8 cellular contexts compared by ENCODE assay signal in the genomic region with DNA sequence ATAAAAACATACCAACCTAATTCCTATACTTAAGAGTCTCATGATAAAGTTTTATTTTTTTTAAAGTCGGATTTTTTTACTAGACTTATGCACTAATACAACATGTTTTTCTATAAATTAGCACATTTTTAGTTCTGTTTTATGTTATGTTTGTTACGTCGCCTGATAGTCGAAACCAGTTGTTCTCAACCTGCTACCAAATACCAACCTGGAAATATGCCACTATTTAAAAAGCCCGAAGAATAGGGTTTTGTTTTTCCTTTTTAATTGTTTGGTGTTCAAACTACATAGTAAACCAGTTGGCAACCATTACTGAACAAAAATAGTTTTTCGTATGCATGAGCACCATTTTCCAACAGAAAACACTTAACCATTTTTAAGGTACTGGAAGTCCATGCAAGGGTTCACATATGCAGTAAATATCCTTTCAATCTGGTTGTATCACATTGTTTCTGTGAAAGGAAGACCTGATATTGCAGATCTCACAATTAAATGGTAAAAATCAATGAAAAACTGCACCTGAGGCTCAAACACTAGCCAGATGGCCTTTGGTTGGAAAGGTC. TPM values are rescaled to one million over a fixed set of nuclear protein-coding genes. Genes with fewer than 3 reads are reported as not detected.
DNase-seq lines count a peak whose midpoint lies in the region; ATAC-seq, FAIRE-seq and TF ChIP-seq lines count a peak whose summit lies in the region.

No MANE protein-coding gene starts in this region.

- peaks cover 11% of the 10 kb centered on the region for H3K27me3 ChIP-seq in CD4-positive, alpha-beta memory T cell (ENCODE audit: insufficient read depth, low read length)
- no peaks in the 10 kb centered on the region for H3K27me3 ChIP-seq in RWPE2 (ENCODE audit: insufficient read depth, poor library complexity, severe bottlenecking)
- H3K27me3 ChIP-seq in fibroblast of lung (ENCODE audit: control insufficient read depth, insufficient read depth, low read length): no peaks in the 10 kb centered on the region
- no peaks in the 10 kb centered on the region for H3K27me3 ChIP-seq in pancreas

- H3K27ac ChIP-seq in CD4-positive, alpha-beta memory T cell (ENCODE audit: low read depth, low read length): no peak overlapping the region
- H3K27ac ChIP-seq in RWPE2 (ENCODE audit: poor library complexity, severe bottlenecking) (peak overlapping the region; percentile 70), fibroblast of lung (ENCODE audit: insufficient read depth, low read length) (peak overlapping the region; percentile 44), pancreas (peak overlapping the region; percentile 76 to 95 (median 86))

- peaks cover 7% of the 10 kb centered on the region for H3K4me1 ChIP-seq in CD4-positive, alpha-beta memory T cell (ENCODE audit: insufficient read depth, low read length)
- H3K4me1 ChIP-seq in RWPE2 (ENCODE audit: insufficient read depth, poor library complexity, severe bottlenecking) (peaks cover 3% of the 10 kb centered on the region), fibroblast of lung (ENCODE audit: control insufficient read depth, extremely low read depth, insufficient read depth, low read length) (no peaks in the 10 kb centered on the region), pancreas (peaks cover 6 to 19% (median 8%) of the 10 kb centered on the region in 3 donors)

- no peak for FAIRE-seq in pancreas (lab: Jason Lieb, UNC)

- peak overlapping the region; percentile 71 for H3K9ac ChIP-seq in fibroblast of lung (ENCODE audit: insufficient read depth, low read length)

- peak overlapping the region; percentile 28 to 78 (median 55) for H3K4me3 Mint-ChIP-seq in CD4-positive, alpha-beta memory T cell

- H3K9me3 Mint-ChIP-seq in CD4-positive, alpha-beta memory T cell: peaks cover 0 to 6% (median 0%) of the 10 kb centered on the region in 8 donors

- H3K36me3 ChIP-seq in CD4-positive, alpha-beta memory T cell (ENCODE audit: insufficient read depth, low read length): no peaks in the 10 kb centered on the region
- peaks cover 6% of the 10 kb centered on the region; the same call in 1 of the 2 replicates for H3K36me3 ChIP-seq in RWPE2 (ENCODE audit: low read depth)
- no peaks in the 10 kb centered on the region for H3K36me3 ChIP-seq in fibroblast of lung (ENCODE audit: control insufficient read depth, insufficient read depth, low read length)
- no peaks in the 10 kb centered on the region for H3K36me3 ChIP-seq in pancreas

- 22 to 31% methylated on average over 6 of the region's 6 CpGs for WGBS in pancreas, 2 donors

- peaks cover 2% of the 10 kb centered on the region for H4K20me1 ChIP-seq in fibroblast of lung (ENCODE audit: control insufficient read depth, extremely low read depth, insufficient read depth, low read length)

- H2AFZ ChIP-seq in fibroblast of lung (ENCODE audit: low read length): peak overlapping the region; percentile 9

- POLR2A ChIA-PET in CD4-positive, alpha-beta memory T cell (lab: Charles Lee; ENCODE audit: partially characterized antibody): no interaction called here

- TF ChIP-seq CTCF in RWPE2 (IDR thresholded peaks at IDR 0.05; ENCODE audit: poor library complexity, severe bottlenecking) (no peak), fibroblast of lung (conservative IDR thresholded peaks at IDR 0.05 in 1 of 2, IDR thresholded peaks at IDR 0.05 in 1 of 2; ENCODE audit: low read depth in 1 of 2, low read length in 2 of 2) (no peak), pancreas (IDR thresholded peaks at IDR 0.05) (no peak)

- CTCF ChIA-PET in CD4-positive, alpha-beta memory T cell (lab: Charles Lee; ENCODE audit: partially characterized antibody): no interaction called here

- ATAC-seq in RWPE2 (ENCODE audit: low read depth): no peak
- no peak for ATAC-seq in pancreas
- no peak for ATAC-seq in GM19455 (IDR thresholded peaks at IDR 0.05; ENCODE audit: unreplicated experiment)

- peak overlapping the region; percentile 91 for H3K4me2 ChIP-seq in fibroblast of lung (ENCODE audit: extremely low read depth, insufficient read depth, low read length)

- peaks cover 8 to 18% (median 15%) of the 10 kb centered on the region in 4 donors for H3K4me1 Mint-ChIP-seq in CD4-positive, alpha-beta memory T cell

- H3K79me2 ChIP-seq in fibroblast of lung (ENCODE audit: control insufficient read depth, insufficient read depth, low read length): peaks cover 54% of the 10 kb centered on the region

- H3K27me3 Mint-ChIP-seq in CD4-positive, alpha-beta memory T cell: peaks cover 21 to 29% of the 10 kb centered on the region in 2 donors

- DNase-seq in CD4-positive, alpha-beta memory T cell: no peak
- DNase-seq in RWPE2 (ENCODE audit: low spot score) (no peak), fibroblast of lung (ENCODE audit: low read depth in 2 of 2) (no peak), pancreas (no peak), AG08395 (ENCODE audit: low spot score) (no peak), cerebellum (ENCODE audit: low spot score) (no peak)
- DNase-seq in activated CD4-positive, CD25-positive, alpha-beta regulatory T cell (lab: John Stamatoyannopoulos, UW): no peak

- H3K9me3 ChIP-seq in CD4-positive, alpha-beta memory T cell (ENCODE audit: control insufficient read depth in 1 of 2, low read length in 2 of 2): no peaks in the 10 kb centered on the region
- H3K9me3 ChIP-seq in RWPE2 (ENCODE audit: severe bottlenecking): no peaks in the 10 kb centered on the region
- H3K9me3 ChIP-seq in fibroblast of lung (ENCODE audit: control insufficient read depth, insufficient read depth, low read depth, low read length): no peaks in the 10 kb centered on the region
- H3K9me3 ChIP-seq in pancreas: no peaks in the 10 kb centered on the region

- intact Hi-C loops in CD4-positive, alpha-beta memory T cell (cut with micrococcal nuclease): no loop called here
- intact Hi-C loops in pancreas (cut with DNase I): loop anchor here in 1 of 3 donors (10.0 kb wide), 1 partner anchor 210 kb away; no protein-coding TSS in a partner anchor

- no peak overlapping the region for H3K4me3 ChIP-seq in CD4-positive, alpha-beta memory T cell (ENCODE audit: low read length in 2 of 2)
- peak overlapping the region; percentile 100 for H3K4me3 ChIP-seq in RWPE2 (ENCODE audit: severe bottlenecking)
- peak overlapping the region; percentile 82 to 94 (median 90) for H3K4me3 ChIP-seq in fibroblast of lung (replicated peaks in 1 of 4; ENCODE audit: control extremely low read depth in 1 of 4, insufficient read depth in 1 of 4, low read depth in 3 of 4, low read length in 4 of 4)
- peak overlapping the region; percentile 77 to 88 (median 82) for H3K4me3 ChIP-seq in pancreas

- no peaks in the 10 kb centered on the region for H3K36me3 Mint-ChIP-seq in CD4-positive, alpha-beta memory T cell

- no peak overlapping the region for H3K27ac Mint-ChIP-seq in CD4-positive, alpha-beta memory T cell

RNA-seq across cellular contexts. Expression of gene WDFY3, which starts 1.4 kb away (rescaled TPM):
- 1 to 10 TPM; 2.1 to 2.7 TPM for total RNA-seq in CD4-positive, alpha-beta memory T cell
- polyA plus RNA-seq in CD4-positive, alpha-beta memory T cell: 1 to 10 TPM in 1 of 2 donors, not detected in 1; 1.2 TPM
- total RNA-seq in fibroblast of lung: 64.5 and 88.8 TPM in 2 replicates
- polyA plus RNA-seq in fibroblast of lung: 23.1 and 26.8 TPM in 2 replicates
- polyA plus RNA-seq in fibroblast of lung (2012): 11.5 and 15.8 TPM in 2 replicates
- 59.6 and 66.6 TPM in 2 replicates for polyA minus RNA-seq in fibroblast of lung (ENCODE audit: low replicate concordance)
- total RNA-seq in pancreas: 10 to 100 TPM; 25.3 to 53.0 (median 30.6) TPM
- 1 to 10 TPM; 5.3 to 9.9 TPM for polyA plus RNA-seq in pancreas
- total RNA-seq in cerebellum: 254 TPM

Comparison
In these comparisons a context has a peak if more than half of its experiments do, and no peak if none do; other contexts are left out.
1. H3K4me3 ChIP-seq: peak in RWPE2 (single experiment), fibroblast of lung (4 of 4) and pancreas (4 of 4); none in CD4-positive, alpha-beta memory T cell (0 of 2).
2. RNA of gene WDFY3, which starts 1.4 kb away (total RNA-seq): 254 TPM in cerebellum (single experiment), 64.5 to 88.8 TPM in fibroblast of lung and 25.3 to 53.0 TPM in pancreas; 2.1 to 2.7 TPM in CD4-positive, alpha-beta memory T cell; every median in the first group is over 4 times any median in the second.